8 cellular contexts compared by ENCODE assay signal in genomic region chr6:17394192-17394611, GRCh38.
DNase-seq lines count a peak whose midpoint lies in the region; ATAC-seq lines count a peak whose summit lies in the region.

No MANE protein-coding gene starts in this region.

- ATAC-seq in GM19324 (IDR thresholded peaks at IDR 0.05; ENCODE audit: low FRiP score, unreplicated experiment) = no peak

- H3K9ac ChIP-seq in rectal smooth muscle tissue (ENCODE audit: low read length) = no peak overlapping the region

- DNase-seq in ELR (ENCODE audit: low read depth) (peak; percentile 94), NCI-H1105 treated with DMSO at 0.1 percent for 48 hours (lab: John Stamatoyannopoulos, UW) (peak; percentile 17), hippocampal formation (lab: John Stamatoyannopoulos, UW) (peak; percentile 15 to 58), NCI-H1930 (lab: John Stamatoyannopoulos, UW) (no peak), AML-193 (lab: John Stamatoyannopoulos, UW) (no peak)

- peaks cover 8% of the 10 kb centered on the region for H3K4me1 ChIP-seq in rectal smooth muscle tissue (ENCODE audit: control insufficient read depth, insufficient read depth, low read length)

- peak overlapping the region; percentile 13 for H3K27ac ChIP-seq in angular gyrus (ENCODE audit: low read depth, low read length)
- peak overlapping the region; percentile 74 for H3K27ac ChIP-seq in rectal smooth muscle tissue (ENCODE audit: low read depth, low read length)

- peak overlapping the region; percentile 75 for H3K4me3 ChIP-seq in rectal smooth muscle tissue (ENCODE audit: low read length)

- no peaks in the 10 kb centered on the region for H3K36me3 ChIP-seq in rectal smooth muscle tissue (ENCODE audit: control insufficient read depth, insufficient read depth, low read length)

- no peaks in the 10 kb centered on the region for H3K27me3 ChIP-seq in rectal smooth muscle tissue (ENCODE audit: control insufficient read depth, insufficient read depth, low read length)

Comparison
In these comparisons a context has a peak if more than half of its experiments do, and no peak if none do; other contexts are left out.
1. DNase-seq: peak in ELR (single experiment), NCI-H1105 treated with DMSO at 0.1 percent for 48 hours (single experiment) and hippocampal formation (2 of 2); none in NCI-H1930 (0 of 2) and AML-193 (0 of 2).